ENCODE assay signal across 22 cellular contexts in genomic region chr3:47028667-47029066, GRCh38. TPM values are rescaled to one million over a fixed set of nuclear protein-coding genes. Genes with fewer than 3 reads are reported as not detected.
DNase-seq lines count a peak whose midpoint lies in the region; ATAC-seq and TF ChIP-seq lines count a peak whose summit lies in the region.
"Had no signal": no experiment of that assay in that cellular context is flagged by ENCODE, and none has a peak within 500 bp of the region (broad histone marks: within the 10 kb centered on the region; RNA-seq: fewer than 3 reads in every experiment).

No MANE protein-coding gene starts in this region.

- peaks cover 11% of the 10 kb centered on the region for H3K36me3 Mint-ChIP-seq in activated naive CD4-positive, alpha-beta T cell treated with anti-CD3 and anti-CD28 coated beads, Interleukin-2, amount 50 U/mL, for 24 hours
- H3K36me3 Mint-ChIP-seq in activated naive CD4-positive, alpha-beta T cell treated with anti-CD3 and anti-CD28 coated beads for 36 hours (ENCODE audit: low read depth), result peaks cover 13% of the 10 kb centered on the region
- H3K36me3 Mint-ChIP-seq in memory B cell, result peaks cover 23% of the 10 kb centered on the region

- BruUV-seq in PC-3 (replicated peaks; lab: Mats Ljungman, UMichigan), result no TSS peak

- H3K4me3 ChIP-seq in PC-3 (ENCODE audit: low read length) (no peak overlapping the region), psoas muscle (no peak overlapping the region)
- H3K4me3 ChIP-seq: BLaER1 treated with 17β-estradiol and CSF1 and Interleukin-3, amounts not matched to agents 10 nM and 100 nM; Peyer's patch had no signal

- peaks cover 11% of the 10 kb centered on the region; the same call in 1 of the 2 replicates for H4K20me1 ChIP-seq in PC-3 (ENCODE audit: low read length)

- H3K9me3 ChIP-seq in PC-3 (ENCODE audit: low read length), result no peaks in the 10 kb centered on the region
- no peaks in the 10 kb centered on the region for H3K9me3 ChIP-seq in psoas muscle
- H3K9me3 ChIP-seq: BLaER1 treated with 17β-estradiol and CSF1 and Interleukin-3, amounts not matched to agents 10 nM and 100 nM; Peyer's patch had no signal

- H3K27me3 Mint-ChIP-seq in activated naive CD4-positive, alpha-beta T cell treated with anti-CD3 and anti-CD28 coated beads, Interleukin-2, amount 50 U/mL, for 24 hours, result no peaks in the 10 kb centered on the region
- H3K27me3 Mint-ChIP-seq in activated naive CD4-positive, alpha-beta T cell treated with anti-CD3 and anti-CD28 coated beads for 36 hours (ENCODE audit: low read depth), result no peaks in the 10 kb centered on the region
- no peaks in the 10 kb centered on the region for H3K27me3 Mint-ChIP-seq in memory B cell

- DNase-seq in activated naive CD4-positive, alpha-beta T cell treated with anti-CD3 and anti-CD28 coated beads for 36 hours, result no peak
- DNase-seq in PC-3 (no peak), memory B cell (ENCODE audit: low spot score in 2 of 2) (no peak), psoas muscle (no peak), germinal center (ENCODE audit: low spot score) (no peak)
- no peak for DNase-seq in activated CD4-positive, alpha-beta T cell treated with anti-CD3 and anti-CD28 coated beads, Interleukin-2, amount 50 U/mL, for 48 hours
- DNase-seq: 8988T, GDM1, GOT3, HCEC 1CT, IMR-90, Karpas-422, MV-4-11, NCI-H1105 treated with DMSO at 0.1 percent for 48 hours, NCI-H2029 treated with DMSO at 0.1 percent for 48 hours, NCI-H226, NCI-H510A treated with DMSO at 0.1 percent for 48 hours, NCI-H748 treated with DMSO at 0.1 percent for 48 hours, Peyer's patch had no signal

- CTCF ChIA-PET in activated naive CD4-positive, alpha-beta T cell treated with anti-CD3 and anti-CD28 coated beads for 36 hours (lab: Charles Lee), result interaction anchor here (0.6 to 1.6 kb wide), 4 partner anchors 119 to 217 kb away, joined by 3 to 5 read pairs (median 4); no protein-coding TSS in a partner anchor
- CTCF ChIA-PET in PC-3 (lab: Charles Lee), result no interaction called here

- H3K27me3 ChIP-seq in PC-3 (ENCODE audit: low read length) (no peaks in the 10 kb centered on the region), psoas muscle (ENCODE audit: insufficient read depth in 3 of 3, low read length in 2 of 3) (no peaks in the 10 kb centered on the region)
- H3K27me3 ChIP-seq: BLaER1 treated with 17β-estradiol and CSF1 and Interleukin-3, amounts not matched to agents 10 nM and 100 nM; Peyer's patch had no signal

- no peak overlapping the region for H3K9ac ChIP-seq in PC-3 (ENCODE audit: low read length)
- H3K9ac ChIP-seq: BLaER1 treated with 17β-estradiol and CSF1 and Interleukin-3, amounts not matched to agents 10 nM and 100 nM had no signal

- 0 out of 2 replicates have a peak, but pooled peaks cover 2% of the 10 kb centered on the region for H3K36me3 ChIP-seq in PC-3 (ENCODE audit: low read depth, low read length)
- H3K36me3 ChIP-seq in psoas muscle (ENCODE audit: insufficient read depth in 1 of 2, low read depth in 1 of 2), result peaks cover 0 to 21% of the 10 kb centered on the region in 2 donors

- no peaks in the 10 kb centered on the region for H3K9me3 Mint-ChIP-seq in activated naive CD4-positive, alpha-beta T cell treated with anti-CD3 and anti-CD28 coated beads, Interleukin-2, amount 50 U/mL, for 24 hours
- no peaks in the 10 kb centered on the region for H3K9me3 Mint-ChIP-seq in activated naive CD4-positive, alpha-beta T cell treated with anti-CD3 and anti-CD28 coated beads for 36 hours
- H3K9me3 Mint-ChIP-seq in memory B cell, result no peaks in the 10 kb centered on the region

- intact Hi-C loops in activated naive CD4-positive, alpha-beta T cell treated with anti-CD3 and anti-CD28 coated beads for 36 hours (cut with micrococcal nuclease), result no loop called here
- intact Hi-C loops in PC-3 (cut with micrococcal nuclease) (no loop called here), psoas muscle (cut with DNase I) (no loop called here)

- no peak overlapping the region for H3K4me2 ChIP-seq in PC-3 (ENCODE audit: low read length)
- H3K4me2 ChIP-seq: BLaER1 treated with 17β-estradiol and CSF1 and Interleukin-3, amounts not matched to agents 10 nM and 100 nM had no signal

- H3F3A ChIP-seq in PC-3 (ENCODE audit: low read length, unreplicated experiment), result no peaks in the 10 kb centered on the region

- H2AFZ ChIP-seq in PC-3 (ENCODE audit: low read length), result no peak overlapping the region

- no peak for TF ChIP-seq CTCF in PC-3 (conservative IDR thresholded peaks at IDR 0.05; ENCODE audit: low read depth, low read length)
- no peak for TF ChIP-seq CTCF in psoas muscle (IDR thresholded peaks at IDR 0.05)

- no peak overlapping the region for H3K4me3 Mint-ChIP-seq in activated naive CD4-positive, alpha-beta T cell treated with anti-CD3 and anti-CD28 coated beads, Interleukin-2, amount 50 U/mL, for 24 hours
- H3K4me3 Mint-ChIP-seq in activated naive CD4-positive, alpha-beta T cell treated with anti-CD3 and anti-CD28 coated beads for 36 hours, result no peak overlapping the region
- no peak overlapping the region for H3K4me3 Mint-ChIP-seq in memory B cell

- POLR2A ChIA-PET in PC-3 (lab: Charles Lee; ENCODE audit: unreplicated experiment), result no interaction called here

- peak overlapping the region; percentile 18 for H3K27ac Mint-ChIP-seq in activated naive CD4-positive, alpha-beta T cell treated with anti-CD3 and anti-CD28 coated beads, Interleukin-2, amount 50 U/mL, for 24 hours
- no peak overlapping the region for H3K27ac Mint-ChIP-seq in activated naive CD4-positive, alpha-beta T cell treated with anti-CD3 and anti-CD28 coated beads for 36 hours
- peak overlapping the region; percentile 12 for H3K27ac Mint-ChIP-seq in memory B cell

- H3K79me2 ChIP-seq in PC-3 (ENCODE audit: low read length), result peaks cover 11% of the 10 kb centered on the region

- H3K27ac ChIP-seq in PC-3 (ENCODE audit: low read length) (no peak overlapping the region), psoas muscle (no peak overlapping the region)
- H3K27ac ChIP-seq: BLaER1 treated with 17β-estradiol and CSF1 and Interleukin-3, amounts not matched to agents 10 nM and 100 nM; Peyer's patch had no signal

- no peaks in the 10 kb centered on the region for H3K4me1 ChIP-seq in PC-3 (ENCODE audit: insufficient read depth, low read length)
- peaks cover 14% of the 10 kb centered on the region for H3K4me1 ChIP-seq in psoas muscle
- H3K4me1 ChIP-seq: Peyer's patch had no signal

- peaks cover 49% of the 10 kb centered on the region for H3K4me1 Mint-ChIP-seq in activated naive CD4-positive, alpha-beta T cell treated with anti-CD3 and anti-CD28 coated beads, Interleukin-2, amount 50 U/mL, for 24 hours
- peaks cover 45% of the 10 kb centered on the region for H3K4me1 Mint-ChIP-seq in activated naive CD4-positive, alpha-beta T cell treated with anti-CD3 and anti-CD28 coated beads for 36 hours (ENCODE audit: low read depth)
- peaks cover 23% of the 10 kb centered on the region for H3K4me1 Mint-ChIP-seq in memory B cell

- peak; percentile 31; the same call in 1 of the 2 replicates for ATAC-seq in PC-3
- ATAC-seq in memory B cell (ENCODE audit: low read depth), result no peak
- ATAC-seq in psoas muscle, result peak in 3 of 4 donors; percentile 29 to 61 (median 60)
- no peak for ATAC-seq in GM19395 (IDR thresholded peaks at IDR 0.05; ENCODE audit: unreplicated experiment)

- WGBS in psoas muscle, 3 donors, result 88 to 100% (median 94%) methylated on average over 1 of the region's 1 CpG

- H3K9me2 ChIP-seq in PC-3 (replicated peaks; ENCODE audit: low read length), result no peaks in the 10 kb centered on the region

RNA-seq across cellular contexts. Expression of gene NBEAL2, which starts 49.2 kb away (rescaled TPM):
- total RNA-seq in activated naive CD4-positive, alpha-beta T cell treated with anti-CD3 and anti-CD28 coated beads for 36 hours, result 10 to 100 TPM; 85.0 to 92.4 TPM
- total RNA-seq in PC-3 (2014; rRNA removed), result 50.7 and 77.2 TPM in 2 replicates
- 10 to 100 TPM in 1 of 4 donors, 1 to 10 TPM in 3; 7.3 to 11.2 (median 7.7) TPM for total RNA-seq in psoas muscle
- 10 to 100 TPM in 1 of 3 donors, 1 to 10 TPM in 2; 5.4 to 13.0 (median 6.4) TPM for polyA plus RNA-seq in psoas muscle

RNA-seq across cellular contexts. Expression of gene CCDC12, which starts 52.1 kb away (rescaled TPM):
- total RNA-seq in activated naive CD4-positive, alpha-beta T cell treated with anti-CD3 and anti-CD28 coated beads for 36 hours, result 10 to 100 TPM; 37.6 to 43.0 TPM
- total RNA-seq in PC-3 (2014; rRNA removed) (44.2 and 67.8 TPM in 2 replicates), psoas muscle (10 to 100 TPM; 25.1 to 36.4 (median 34.9) TPM)
- polyA plus RNA-seq in psoas muscle, result 10 to 100 TPM; 47.0 to 69.8 (median 55.5) TPM

Comparison
In these comparisons a context has a peak if more than half of its experiments do, and no peak if none do; other contexts are left out.
1. ATAC-seq: peak in PC-3 (single experiment) and psoas muscle (3 of 4); none in memory B cell (single experiment) and GM19395 (single experiment).